In the genomic region with DNA sequence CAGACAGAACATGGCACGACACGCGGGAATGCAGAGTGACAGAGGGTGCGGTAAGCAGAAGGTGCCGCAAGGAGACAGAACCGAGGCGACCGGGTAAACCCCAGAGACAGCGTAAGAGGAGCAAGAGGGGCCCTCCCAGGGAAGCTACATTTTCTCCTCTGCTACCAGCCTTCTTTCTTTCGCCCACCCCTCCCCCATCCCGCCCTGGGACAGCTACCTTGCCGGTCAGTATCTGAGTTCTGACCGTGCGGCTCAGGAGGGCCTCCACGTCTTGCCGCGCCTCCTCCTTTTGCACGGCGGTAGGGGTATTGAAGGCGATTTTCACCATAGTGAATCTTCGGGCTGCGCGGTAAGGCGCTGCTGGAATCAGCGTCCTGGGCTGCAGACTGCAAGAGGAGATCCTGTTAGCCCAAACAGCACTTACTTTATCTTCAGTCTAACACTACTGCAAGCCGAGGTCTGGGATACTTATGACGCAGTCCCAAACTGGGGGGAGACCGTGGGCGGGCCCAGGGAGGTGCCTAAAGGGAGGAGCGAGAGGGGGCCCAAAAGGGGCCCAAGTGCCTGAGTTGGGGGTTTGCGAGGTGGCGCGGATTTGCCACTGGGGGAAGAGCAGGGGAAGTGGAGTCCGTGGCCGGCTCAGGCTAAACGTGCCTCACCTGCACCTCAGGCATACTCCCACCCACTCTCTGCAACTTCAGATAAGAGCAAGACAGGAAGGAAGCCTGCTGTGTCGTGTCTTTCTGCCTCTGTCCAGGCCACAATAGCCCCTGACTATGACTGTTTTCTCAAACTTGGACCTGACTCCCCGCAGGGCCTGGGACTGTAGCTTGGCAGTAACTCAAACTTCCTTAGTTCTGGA, we compare ENCODE assay signal across 8 cellular contexts. TPM values are rescaled to one million over a fixed set of nuclear protein-coding genes. Genes with fewer than 3 reads are reported as not detected.
A peak's percentile ranks its signal among the peaks of the same experiment; 100 is the strongest.
DNase-seq lines count a peak whose midpoint lies in the region; ATAC-seq and TF ChIP-seq lines count a peak whose summit lies in the region.

A gene (minus strand): TSS at position 447 of the 862 bp plus-strand sequence. CDS start 119 bp downstream, at position 328.

- 0 out of 2 replicates have a peak within 1 kb of the TSS, but pooled peaks have one; percentile 55 for H2AFZ ChIP-seq in OCI-LY1 (ENCODE audit: low read length)

- H3K9ac ChIP-seq in OCI-LY1 (ENCODE audit: low read length), result peak within 1 kb of the TSS; percentile 69

- H3K9me3 ChIP-seq in OCI-LY1 (ENCODE audit: low read length), result no peaks in the 10 kb centered on the region

- in situ Hi-C loops in G401 (cut with HindIII; ENCODE audit: low sequenced_read_pairs), result no loop called here

- H3K79me2 ChIP-seq in OCI-LY1 (ENCODE audit: insufficient read depth, low read length), result no peaks in the 10 kb centered on the region

- intact Hi-C loops in left ventricle myocardium superior (cut with micrococcal nuclease), result no loop called here

- H3K9me2 ChIP-seq in OCI-LY1 (ENCODE audit: low read depth, low read length), result no peaks in the 10 kb centered on the region

- H3K36me3 ChIP-seq in OCI-LY1 (ENCODE audit: insufficient read depth, low read length), result no peaks in the 10 kb centered on the region

- H3F3A ChIP-seq in OCI-LY1 (ENCODE audit: insufficient read depth, low read length), result no peaks in the 10 kb centered on the region

- DNase-seq in ELF-1 (ENCODE audit: low read depth, low spot score) (peak; percentile 78), activated gamma-delta T cell (lab: John Stamatoyannopoulos, UW) (peak; percentile 19), left ventricle myocardium superior (peak; percentile 44), G401 (ENCODE audit: low spot score) (no peak), D341Med (ENCODE audit: low spot score) (no peak)

- H3K27ac ChIP-seq in OCI-LY1 (ENCODE audit: low read depth, low read length, poor library complexity, severe bottlenecking) (peak within 1 kb of the TSS; percentile 65), skin epidermis (peak within 1 kb of the TSS in 20 of 21 experiments; percentile 6 to 86 (median 62))

- H3K4me1 ChIP-seq in OCI-LY1 (ENCODE audit: insufficient read depth, low read length, severe bottlenecking), result peaks cover 29% of the 10 kb centered on the region

- H3K27me3 ChIP-seq in OCI-LY1 (ENCODE audit: insufficient read depth, low read length), result no peaks in the 10 kb centered on the region

- peak within 1 kb of the TSS; percentile 68 for H3K4me2 ChIP-seq in OCI-LY1 (ENCODE audit: low read length)

- no peak for TF ChIP-seq CTCF in OCI-LY1 (IDR thresholded peaks at IDR 0.05; ENCODE audit: low read length)

- peak; percentile 81 for ATAC-seq in GM21717 (IDR thresholded peaks at IDR 0.05; ENCODE audit: unreplicated experiment)
- peak; percentile 85 for ATAC-seq in left ventricle myocardium superior

- peak within 1 kb of the TSS; percentile 71 for H3K4me3 ChIP-seq in OCI-LY1 (ENCODE audit: low read depth, low read length, poor library complexity, severe bottlenecking)
- H3K4me3 ChIP-seq in skin epidermis, result peak within 1 kb of the TSS; percentile 13 to 48 (median 38)

- no peaks in the 10 kb centered on the region for H4K20me1 ChIP-seq in OCI-LY1 (ENCODE audit: insufficient read depth, low read length)

RNA-seq across cellular contexts. Expression of the gene that starts here (rescaled TPM):
- total RNA-seq in left ventricle myocardium superior, result 68.4 TPM
- not detected in 2 replicates for total RNA-seq in G401 (2014; rRNA removed; shearing (Covaris generic))

Comparison
In these comparisons a context has a peak if more than half of its experiments do, and no peak if none do; other contexts are left out.
1. RNA of the gene that starts here (total RNA-seq): 68.4 TPM in left ventricle myocardium superior (single experiment); not detected in G401; every median in the first group is over 10 times any median in the second.
2. DNase-seq: peak in ELF-1 (single experiment), activated gamma-delta T cell (single experiment) and left ventricle myocardium superior (single experiment); none in G401 (single experiment) and D341Med (single experiment).